In the genomic region with DNA sequence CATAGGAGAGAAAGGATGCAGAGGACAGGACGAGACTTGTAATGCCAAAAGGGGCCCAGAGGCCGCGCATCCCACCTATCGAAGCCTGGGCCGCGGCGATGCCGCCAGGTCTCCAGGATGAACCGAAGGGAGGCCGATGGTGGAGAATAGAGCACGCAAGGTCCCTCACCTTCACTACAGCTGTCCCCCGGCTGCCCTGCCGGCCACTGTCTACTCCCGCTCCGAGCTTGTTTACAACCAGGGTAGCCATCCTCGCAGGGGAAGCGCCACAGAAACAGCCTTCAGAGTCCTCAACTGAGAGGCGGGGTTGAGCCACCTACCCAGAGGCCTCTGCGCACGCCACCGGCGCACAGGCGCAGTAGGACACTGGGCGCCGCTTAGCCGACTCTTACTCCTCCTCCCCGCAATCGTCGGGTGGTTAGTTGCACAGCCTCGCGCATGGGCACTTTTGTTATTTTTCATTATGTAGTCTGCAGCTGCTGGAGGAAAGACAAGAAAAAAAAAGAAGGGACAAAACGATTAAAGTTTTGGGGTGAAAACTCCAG, we compare ENCODE assay signal across 1 cellular context.
TF ChIP-seq lines count a peak whose summit lies in the region.

A gene (minus strand): TSS at position 309 of the 545 bp plus-strand sequence. CDS start 59 bp downstream, at position 250.

TF ChIP-seq in HEK293, 187 proteins besides CTCF, POLR2A, EP300 and RAD21 (continued from another document):
- TF ChIP-seq YY1 (tag by site-specific recombination; IDR thresholded peaks at IDR 0.05), result peak; percentile 29; the same call in 1 of the 2 replicates
- TF ChIP-seq, protein P1, sequence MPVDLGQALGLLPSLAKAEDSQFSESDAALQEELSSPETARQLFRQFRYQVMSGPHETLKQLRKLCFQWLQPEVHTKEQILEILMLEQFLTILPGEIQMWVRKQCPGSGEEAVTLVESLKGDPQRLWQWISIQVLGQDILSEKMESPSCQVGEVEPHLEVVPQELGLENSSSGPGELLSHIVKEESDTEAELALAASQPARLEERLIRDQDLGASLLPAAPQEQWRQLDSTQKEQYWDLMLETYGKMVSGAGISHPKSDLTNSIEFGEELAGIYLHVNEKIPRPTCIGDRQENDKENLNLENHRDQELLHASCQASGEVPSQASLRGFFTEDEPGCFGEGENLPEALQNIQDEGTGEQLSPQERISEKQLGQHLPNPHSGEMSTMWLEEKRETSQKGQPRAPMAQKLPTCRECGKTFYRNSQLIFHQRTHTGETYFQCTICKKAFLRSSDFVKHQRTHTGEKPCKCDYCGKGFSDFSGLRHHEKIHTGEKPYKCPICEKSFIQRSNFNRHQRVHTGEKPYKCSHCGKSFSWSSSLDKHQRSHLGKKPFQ (tag by site-specific recombination; IDR thresholded peaks at IDR 0.05), result no peak
- no peak for TF ChIP-seq ZNF558 (tag by site-specific recombination; IDR thresholded peaks at IDR 0.05)
- TF ChIP-seq ZNF311 (tag by site-specific recombination; IDR thresholded peaks at IDR 0.05; ENCODE audit: borderline replicate concordance), result no peak
- 0 out of 2 replicates have a peak, but pooled peaks have one; percentile 18 for TF ChIP-seq ZNF24 (tag by site-specific recombination; IDR thresholded peaks at IDR 0.05)
- TF ChIP-seq ZNF510 (tag by site-specific recombination; IDR thresholded peaks at IDR 0.05; ENCODE audit: insufficient replicate concordance), result no peak
- TF ChIP-seq ZFP3 (tag by site-specific recombination; IDR thresholded peaks at IDR 0.05; ENCODE audit: low read depth), result 0 out of 2 replicates have a peak, but pooled peaks have one; percentile 42
- TF ChIP-seq GFI1B (tag by site-specific recombination; IDR thresholded peaks at IDR 0.05), result no peak
- TF ChIP-seq ZNF335 (tag by site-specific recombination; conservative IDR thresholded peaks at IDR 0.05), result peak; percentile 89
- TF ChIP-seq SCRT2 (tag by site-specific recombination; IDR thresholded peaks at IDR 0.05), result no peak
- peak; percentile 72; the same call in 1 of the 2 replicates for TF ChIP-seq ZFP37 (tag by site-specific recombination; IDR thresholded peaks at IDR 0.05)
- TF ChIP-seq, protein P2, sequence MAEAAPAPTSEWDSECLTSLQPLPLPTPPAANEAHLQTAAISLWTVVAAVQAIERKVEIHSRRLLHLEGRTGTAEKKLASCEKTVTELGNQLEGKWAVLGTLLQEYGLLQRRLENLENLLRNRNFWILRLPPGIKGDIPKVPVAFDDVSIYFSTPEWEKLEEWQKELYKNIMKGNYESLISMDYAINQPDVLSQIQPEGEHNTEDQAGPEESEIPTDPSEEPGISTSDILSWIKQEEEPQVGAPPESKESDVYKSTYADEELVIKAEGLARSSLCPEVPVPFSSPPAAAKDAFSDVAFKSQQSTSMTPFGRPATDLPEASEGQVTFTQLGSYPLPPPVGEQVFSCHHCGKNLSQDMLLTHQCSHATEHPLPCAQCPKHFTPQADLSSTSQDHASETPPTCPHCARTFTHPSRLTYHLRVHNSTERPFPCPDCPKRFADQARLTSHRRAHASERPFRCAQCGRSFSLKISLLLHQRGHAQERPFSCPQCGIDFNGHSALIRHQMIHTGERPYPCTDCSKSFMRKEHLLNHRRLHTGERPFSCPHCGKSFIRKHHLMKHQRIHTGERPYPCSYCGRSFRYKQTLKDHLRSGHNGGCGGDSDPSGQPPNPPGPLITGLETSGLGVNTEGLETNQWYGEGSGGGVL (tag by site-specific recombination; IDR thresholded peaks at IDR 0.05), result no peak
- no peak for TF ChIP-seq ZNF654 (tag by site-specific recombination; IDR thresholded peaks at IDR 0.05; ENCODE audit: low read depth)
- no peak for TF ChIP-seq BCL11A (tag by site-specific recombination; IDR thresholded peaks at IDR 0.05; ENCODE audit: low read depth)
- no peak for TF ChIP-seq ZNF202 (tag by site-specific recombination; IDR thresholded peaks at IDR 0.05; ENCODE audit: borderline replicate concordance)
- peak; percentile 56 for TF ChIP-seq ZBTB8A (tag by site-specific recombination; IDR thresholded peaks at IDR 0.05)
- no peak for TF ChIP-seq ZNF324 (tag by site-specific recombination; IDR thresholded peaks at IDR 0.05)
- TF ChIP-seq ZNF146 (tag by site-specific recombination; IDR thresholded peaks at IDR 0.05), result no peak
- 0 out of 2 replicates have a peak, but pooled peaks have one; percentile 18 for TF ChIP-seq ZEB2 (tag by site-specific recombination; IDR thresholded peaks at IDR 0.05)
- peak; percentile 100 for TF ChIP-seq ZNF341 (tag by site-specific recombination; IDR thresholded peaks at IDR 0.05; ENCODE audit: low read depth)
- no peak for TF ChIP-seq OVOL3 (tag by site-specific recombination; IDR thresholded peaks at IDR 0.05)
- TF ChIP-seq OSR2 (tag by site-specific recombination; IDR thresholded peaks at IDR 0.05), result no peak
- TF ChIP-seq, protein P3, sequence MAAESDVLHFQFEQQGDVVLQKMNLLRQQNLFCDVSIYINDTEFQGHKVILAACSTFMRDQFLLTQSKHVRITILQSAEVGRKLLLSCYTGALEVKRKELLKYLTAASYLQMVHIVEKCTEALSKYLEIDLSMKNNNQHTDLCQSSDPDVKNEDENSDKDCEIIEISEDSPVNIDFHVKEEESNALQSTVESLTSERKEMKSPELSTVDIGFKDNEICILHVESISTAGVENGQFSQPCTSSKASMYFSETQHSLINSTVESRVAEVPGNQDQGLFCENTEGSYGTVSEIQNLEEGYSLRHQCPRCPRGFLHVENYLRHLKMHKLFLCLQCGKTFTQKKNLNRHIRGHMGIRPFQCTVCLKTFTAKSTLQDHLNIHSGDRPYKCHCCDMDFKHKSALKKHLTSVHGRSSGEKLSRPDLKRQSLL (tag by site-specific recombination; IDR thresholded peaks at IDR 0.05), result no peak
- peak; percentile 42 for TF ChIP-seq WT1 (tag by site-specific recombination; IDR thresholded peaks at IDR 0.05)
- TF ChIP-seq, protein P4, sequence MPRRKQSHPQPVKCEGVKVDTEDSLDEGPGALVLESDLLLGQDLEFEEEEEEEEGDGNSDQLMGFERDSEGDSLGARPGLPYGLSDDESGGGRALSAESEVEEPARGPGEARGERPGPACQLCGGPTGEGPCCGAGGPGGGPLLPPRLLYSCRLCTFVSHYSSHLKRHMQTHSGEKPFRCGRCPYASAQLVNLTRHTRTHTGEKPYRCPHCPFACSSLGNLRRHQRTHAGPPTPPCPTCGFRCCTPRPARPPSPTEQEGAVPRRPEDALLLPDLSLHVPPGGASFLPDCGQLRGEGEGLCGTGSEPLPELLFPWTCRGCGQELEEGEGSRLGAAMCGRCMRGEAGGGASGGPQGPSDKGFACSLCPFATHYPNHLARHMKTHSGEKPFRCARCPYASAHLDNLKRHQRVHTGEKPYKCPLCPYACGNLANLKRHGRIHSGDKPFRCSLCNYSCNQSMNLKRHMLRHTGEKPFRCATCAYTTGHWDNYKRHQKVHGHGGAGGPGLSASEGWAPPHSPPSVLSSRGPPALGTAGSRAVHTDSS (tag by site-specific recombination; IDR thresholded peaks at IDR 0.05), result 0 out of 2 replicates have a peak, but pooled peaks have one; percentile 5
- no peak for TF ChIP-seq ZNF521 (tag by site-specific recombination; IDR thresholded peaks at IDR 0.05)
- peak; percentile 54 for TF ChIP-seq ZBTB17 (tag by site-specific recombination; IDR thresholded peaks at IDR 0.05)
- TF ChIP-seq ZNF785 (tag by site-specific recombination; IDR thresholded peaks at IDR 0.05), result no peak
- TF ChIP-seq KLF1 (tag by site-specific recombination; IDR thresholded peaks at IDR 0.05), result no peak
- no peak for TF ChIP-seq ZNF404 (tag by site-specific recombination; IDR thresholded peaks at IDR 0.05)
- TF ChIP-seq ZXDB (tag by site-specific recombination; IDR thresholded peaks at IDR 0.05), result peak; percentile 14
- no peak; the same call in 1 of the 2 replicates for TF ChIP-seq ZFHX2 (tag by site-specific recombination; conservative IDR thresholded peaks at IDR 0.05)
- TF ChIP-seq ZNF658 (tag by site-specific recombination; IDR thresholded peaks at IDR 0.05), result no peak
- TF ChIP-seq, protein P5, sequence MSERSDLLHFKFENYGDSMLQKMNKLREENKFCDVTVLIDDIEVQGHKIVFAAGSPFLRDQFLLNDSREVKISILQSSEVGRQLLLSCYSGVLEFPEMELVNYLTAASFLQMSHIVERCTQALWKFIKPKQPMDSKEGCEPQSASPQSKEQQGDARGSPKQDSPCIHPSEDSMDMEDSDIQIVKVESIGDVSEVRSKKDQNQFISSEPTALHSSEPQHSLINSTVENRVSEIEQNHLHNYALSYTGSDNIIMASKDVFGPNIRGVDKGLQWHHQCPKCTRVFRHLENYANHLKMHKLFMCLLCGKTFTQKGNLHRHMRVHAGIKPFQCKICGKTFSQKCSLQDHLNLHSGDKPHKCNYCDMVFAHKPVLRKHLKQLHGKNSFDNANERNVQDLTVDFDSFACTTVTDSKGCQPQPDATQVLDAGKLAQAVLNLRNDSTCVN (tag by site-specific recombination; optimal IDR thresholded peaks at IDR 0.05), result peak; percentile 35
- TF ChIP-seq SP3 (tag by site-specific recombination; IDR thresholded peaks at IDR 0.05), result peak; percentile 58; the same call in 1 of the 2 replicates
- TF ChIP-seq, protein P6, sequence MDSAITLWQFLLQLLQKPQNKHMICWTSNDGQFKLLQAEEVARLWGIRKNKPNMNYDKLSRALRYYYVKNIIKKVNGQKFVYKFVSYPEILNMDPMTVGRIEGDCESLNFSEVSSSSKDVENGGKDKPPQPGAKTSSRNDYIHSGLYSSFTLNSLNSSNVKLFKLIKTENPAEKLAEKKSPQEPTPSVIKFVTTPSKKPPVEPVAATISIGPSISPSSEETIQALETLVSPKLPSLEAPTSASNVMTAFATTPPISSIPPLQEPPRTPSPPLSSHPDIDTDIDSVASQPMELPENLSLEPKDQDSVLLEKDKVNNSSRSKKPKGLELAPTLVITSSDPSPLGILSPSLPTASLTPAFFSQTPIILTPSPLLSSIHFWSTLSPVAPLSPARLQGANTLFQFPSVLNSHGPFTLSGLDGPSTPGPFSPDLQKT (IDR thresholded peaks at IDR 0.05; ENCODE audit: borderline replicate concordance, low read depth, low read length), result no peak
- TF ChIP-seq, protein P7, sequence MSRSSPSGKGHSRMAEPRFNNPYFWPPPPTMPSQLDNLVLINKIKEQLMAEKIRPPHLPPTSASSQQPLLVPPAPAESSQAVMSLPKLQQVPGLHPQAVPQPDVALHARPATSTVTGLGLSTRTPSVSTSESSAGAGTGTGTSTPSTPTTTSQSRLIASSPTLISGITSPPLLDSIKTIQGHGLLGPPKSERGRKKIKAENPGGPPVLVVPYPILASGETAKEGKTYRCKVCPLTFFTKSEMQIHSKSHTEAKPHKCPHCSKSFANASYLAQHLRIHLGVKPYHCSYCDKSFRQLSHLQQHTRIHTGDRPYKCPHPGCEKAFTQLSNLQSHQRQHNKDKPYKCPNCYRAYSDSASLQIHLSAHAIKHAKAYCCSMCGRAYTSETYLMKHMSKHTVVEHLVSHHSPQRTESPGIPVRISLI (tag by site-specific recombination; IDR thresholded peaks at IDR 0.05), result no peak
- TF ChIP-seq ZNF843 (tag by site-specific recombination; IDR thresholded peaks at IDR 0.05), result no peak
- TF ChIP-seq, protein P8, sequence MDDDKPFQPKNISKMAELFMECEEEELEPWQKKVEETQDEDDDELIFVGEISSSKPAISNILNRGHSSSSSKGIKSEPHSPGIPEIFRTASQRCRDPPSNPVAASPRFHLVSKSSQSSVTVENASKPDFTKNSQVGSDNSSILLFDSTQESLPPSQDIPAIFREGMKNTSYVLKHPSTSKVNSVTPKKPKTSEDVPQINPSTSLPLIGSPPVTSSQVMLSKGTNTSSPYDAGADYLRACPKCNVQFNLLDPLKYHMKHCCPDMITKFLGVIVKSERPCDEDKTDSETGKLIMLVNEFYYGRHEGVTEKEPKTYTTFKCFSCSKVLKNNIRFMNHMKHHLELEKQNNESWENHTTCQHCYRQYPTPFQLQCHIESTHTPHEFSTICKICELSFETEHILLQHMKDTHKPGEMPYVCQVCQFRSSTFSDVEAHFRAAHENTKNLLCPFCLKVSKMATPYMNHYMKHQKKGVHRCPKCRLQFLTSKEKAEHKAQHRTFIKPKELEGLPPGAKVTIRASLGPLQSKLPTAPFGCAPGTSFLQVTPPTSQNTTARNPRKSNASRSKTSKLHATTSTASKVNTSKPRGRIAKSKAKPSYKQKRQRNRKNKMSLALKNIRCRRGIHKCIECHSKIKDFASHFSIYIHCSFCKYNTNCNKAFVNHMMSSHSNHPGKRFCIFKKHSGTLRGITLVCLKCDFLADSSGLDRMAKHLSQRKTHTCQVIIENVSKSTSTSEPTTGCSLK (tag by site-specific recombination; IDR thresholded peaks at IDR 0.05), result no peak
- TF ChIP-seq, protein P9, sequence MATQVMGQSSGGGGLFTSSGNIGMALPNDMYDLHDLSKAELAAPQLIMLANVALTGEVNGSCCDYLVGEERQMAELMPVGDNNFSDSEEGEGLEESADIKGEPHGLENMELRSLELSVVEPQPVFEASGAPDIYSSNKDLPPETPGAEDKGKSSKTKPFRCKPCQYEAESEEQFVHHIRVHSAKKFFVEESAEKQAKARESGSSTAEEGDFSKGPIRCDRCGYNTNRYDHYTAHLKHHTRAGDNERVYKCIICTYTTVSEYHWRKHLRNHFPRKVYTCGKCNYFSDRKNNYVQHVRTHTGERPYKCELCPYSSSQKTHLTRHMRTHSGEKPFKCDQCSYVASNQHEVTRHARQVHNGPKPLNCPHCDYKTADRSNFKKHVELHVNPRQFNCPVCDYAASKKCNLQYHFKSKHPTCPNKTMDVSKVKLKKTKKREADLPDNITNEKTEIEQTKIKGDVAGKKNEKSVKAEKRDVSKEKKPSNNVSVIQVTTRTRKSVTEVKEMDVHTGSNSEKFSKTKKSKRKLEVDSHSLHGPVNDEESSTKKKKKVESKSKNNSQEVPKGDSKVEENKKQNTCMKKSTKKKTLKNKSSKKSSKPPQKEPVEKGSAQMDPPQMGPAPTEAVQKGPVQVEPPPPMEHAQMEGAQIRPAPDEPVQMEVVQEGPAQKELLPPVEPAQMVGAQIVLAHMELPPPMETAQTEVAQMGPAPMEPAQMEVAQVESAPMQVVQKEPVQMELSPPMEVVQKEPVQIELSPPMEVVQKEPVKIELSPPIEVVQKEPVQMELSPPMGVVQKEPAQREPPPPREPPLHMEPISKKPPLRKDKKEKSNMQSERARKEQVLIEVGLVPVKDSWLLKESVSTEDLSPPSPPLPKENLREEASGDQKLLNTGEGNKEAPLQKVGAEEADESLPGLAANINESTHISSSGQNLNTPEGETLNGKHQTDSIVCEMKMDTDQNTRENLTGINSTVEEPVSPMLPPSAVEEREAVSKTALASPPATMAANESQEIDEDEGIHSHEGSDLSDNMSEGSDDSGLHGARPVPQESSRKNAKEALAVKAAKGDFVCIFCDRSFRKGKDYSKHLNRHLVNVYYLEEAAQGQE (tag by site-specific recombination; IDR thresholded peaks at IDR 0.05), result no peak
